In genomic region chr4:2991243-2991642, GRCh38 we compare ENCODE assay signal across 20 cellular contexts.
"Had no signal": no experiment of that assay in that cellular context is flagged by ENCODE, and none has a peak within 500 bp of the region (broad histone marks: within the 10 kb centered on the region; RNA-seq: fewer than 3 reads in every experiment).

No MANE protein-coding gene starts in this region.

- ATAC-seq: K562, Panc1, PC-3, Right ventricle myocardium inferior, SK-N-SH treated with all-trans-retinoic acid at 6 μM for 48 hours had no signal

- DNase-seq: Kasumi-1, MM.1S, NCI-H1092 treated with DMSO at 0.1 percent for 48 hours, NCI-H1436, NCI-H187, NCI-H2029, NCI-H2081 treated with DMSO at 0.1 percent for 48 hours, NCI-H2171, NCI-H226, NCI-H446, NCI-H510A, NCI-H524 treated with DMSO at 0.1 percent for 48 hours, PC-3, SHP77 treated with DMSO at 0.1 percent for 48 hours, SJCRH30 had no signal

- H3K9me3 ChIP-seq: SJCRH30 had no signal

- H3K27ac ChIP-seq: KMS-11, SJCRH30 had no signal

- H3K27me3 ChIP-seq: SJCRH30 had no signal

- H3K36me3 ChIP-seq: SJCRH30 had no signal

- H3K4me3 ChIP-seq: K562, SJCRH30 had no signal
